Comparison of ENCODE assay signal across 16 cellular contexts in the genomic region with DNA sequence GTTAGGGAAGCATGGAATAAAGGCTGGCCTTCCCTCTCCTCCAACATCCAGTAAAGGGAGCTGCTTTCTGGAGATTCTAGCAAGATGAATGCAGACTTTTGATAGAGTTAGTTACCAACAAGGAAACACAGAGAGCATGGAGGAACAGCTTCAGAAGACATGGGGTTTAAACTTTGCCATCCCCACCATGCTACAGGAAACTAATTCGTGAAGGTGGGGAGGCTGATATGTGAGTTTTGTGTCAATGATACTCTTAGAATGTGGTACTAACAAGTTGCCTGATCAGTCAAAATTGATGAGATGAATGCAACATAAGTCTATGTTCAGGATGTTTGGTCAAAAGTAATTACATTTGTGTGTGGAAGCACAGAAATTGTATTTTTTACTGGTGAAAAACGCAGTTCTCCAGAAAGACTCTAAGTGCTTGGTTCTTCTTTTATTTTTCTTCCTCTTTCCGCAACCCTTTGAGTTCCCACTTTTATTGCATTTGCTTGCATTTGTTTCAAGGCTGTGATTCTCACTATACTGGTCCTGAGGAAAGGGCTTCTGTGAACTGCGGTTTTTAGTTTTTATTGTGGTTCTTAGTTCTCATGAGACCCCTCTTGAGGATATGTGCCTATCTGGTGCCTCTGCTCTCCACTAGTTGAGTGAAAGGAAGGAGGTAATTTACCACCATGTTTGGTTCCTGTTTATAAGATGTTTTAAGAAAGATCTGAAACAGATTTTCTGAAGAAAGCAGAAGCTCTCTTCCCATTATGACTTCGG. TPM values are rescaled to one million over a fixed set of nuclear protein-coding genes. Genes with fewer than 3 reads are reported as not detected.
DNase-seq lines count a peak whose midpoint lies in the region; ATAC-seq and TF ChIP-seq lines count a peak whose summit lies in the region.
"Had no signal": no experiment of that assay in that cellular context is flagged by ENCODE, and none has a peak within 500 bp of the region (broad histone marks: within the 10 kb centered on the region; RNA-seq: fewer than 3 reads in every experiment).

TSS of gene CLEC4A (plus strand) at position 494 of the 765 bp plus-strand sequence. CDS start at position 756, 262 bp downstream.

- H3K36me3 Mint-ChIP-seq in stimulated activated naive CD8-positive, alpha-beta T cell treated with anti-CD3 and anti-CD28 coated beads, Interleukin-15, Interleukin-2, amounts not matched to agents 100 ng/mL and 50 ng/mL, for 24 hours (ENCODE audit: low read depth) = peaks cover 7% of the 10 kb centered on the region
- H3K36me3 Mint-ChIP-seq: brain had no signal

- ATAC-seq in stimulated activated naive CD8-positive, alpha-beta T cell treated with anti-CD3 and anti-CD28 coated beads, Interleukin-15, Interleukin-2, amounts not matched to agents 100 U/mL and 50 U/mL, for 24 hours = no peak
- ATAC-seq in left lung = no peak
- peak; percentile 46 for ATAC-seq in upper lobe of right lung
- ATAC-seq: activated CD4-positive, CD25-positive, alpha-beta regulatory T cell treated with anti-CD3 and anti-CD28 coated beads, Interleukin-2, amount 50 U/mL, for 24 hours had no signal

- H3K27me3 Mint-ChIP-seq in stimulated activated naive CD8-positive, alpha-beta T cell treated with anti-CD3 and anti-CD28 coated beads, Interleukin-15, Interleukin-2, amounts not matched to agents 100 ng/mL and 50 ng/mL, for 24 hours = no peaks in the 10 kb centered on the region

- peak within 1 kb of the TSS; percentile 54; the same call in 1 of the 2 replicates for H2AFZ ChIP-seq in OCI-LY3 (ENCODE audit: low read depth, low read length)

- no peaks in the 10 kb centered on the region for H3K36me3 ChIP-seq in OCI-LY3 (replicated peaks; ENCODE audit: low read depth, low read length)
- H3K36me3 ChIP-seq in left lung = no peaks in the 10 kb centered on the region
- H3K36me3 ChIP-seq in upper lobe of right lung = no peaks in the 10 kb centered on the region
- H3K36me3 ChIP-seq in BE2C = no peaks in the 10 kb centered on the region

- H3K27ac ChIP-seq in OCI-LY3 (ENCODE audit: low read length) (peak within 1 kb of the TSS; percentile 76), left lung (peak within 1 kb of the TSS in 1 of 2 donors; percentile 90), upper lobe of right lung (peak within 1 kb of the TSS; percentile 53)

- TF ChIP-seq CTCF in OCI-LY3 (IDR thresholded peaks at IDR 0.05; ENCODE audit: low read depth, low read length) (no peak), left lung (IDR thresholded peaks at IDR 0.05) (no peak), upper lobe of right lung (IDR thresholded peaks at IDR 0.05) (no peak), BE2C (IDR thresholded peaks at IDR 0.05; ENCODE audit: low read depth, low read length) (no peak)

- peak within 1 kb of the TSS; percentile 22; the same call in 1 of the 2 replicates for H3K9ac ChIP-seq in OCI-LY3 (ENCODE audit: low read length)

- H3K4me1 ChIP-seq in OCI-LY3 (ENCODE audit: low read length) (peaks cover 19% of the 10 kb centered on the region), left lung (peaks cover 0 to 20% of the 10 kb centered on the region in 2 donors), upper lobe of right lung (no peaks in the 10 kb centered on the region), BE2C (peaks cover 3% of the 10 kb centered on the region; the same call in 1 of the 2 replicates)

- no peaks in the 10 kb centered on the region for H3K9me3 ChIP-seq in OCI-LY3 (ENCODE audit: insufficient read depth, low read length)
- H3K9me3 ChIP-seq in left lung = no peaks in the 10 kb centered on the region
- no peaks in the 10 kb centered on the region for H3K9me3 ChIP-seq in upper lobe of right lung
- no peaks in the 10 kb centered on the region for H3K9me3 ChIP-seq in BE2C

- H3K27me3 ChIP-seq in OCI-LY3 (ENCODE audit: low read depth, low read length) = no peaks in the 10 kb centered on the region
- H3K27me3 ChIP-seq in left lung = no peaks in the 10 kb centered on the region
- no peaks in the 10 kb centered on the region for H3K27me3 ChIP-seq in upper lobe of right lung
- no peaks in the 10 kb centered on the region for H3K27me3 ChIP-seq in BE2C

- intact Hi-C loops in left lung (cut with DNase I) (no loop called here), upper lobe of right lung (cut with DNase I) (no loop called here)

- peak within 1 kb of the TSS; percentile 5 for H3K4me3 Mint-ChIP-seq in stimulated activated naive CD8-positive, alpha-beta T cell treated with anti-CD3 and anti-CD28 coated beads, Interleukin-15, Interleukin-2, amounts not matched to agents 100 ng/mL and 50 ng/mL, for 24 hours
- H3K4me3 Mint-ChIP-seq: brain had no signal

- DNase-seq in stimulated activated naive CD8-positive, alpha-beta T cell treated with anti-CD3 and anti-CD28 coated beads, Interleukin-15, Interleukin-2, amounts not matched to agents 100 U/mL and 50 U/mL, for 24 hours = no peak
- DNase-seq in left lung = no peak
- no peak for DNase-seq in upper lobe of right lung
- no peak for DNase-seq in BE2C
- no peak for DNase-seq in activated CD4-positive, CD25-positive, alpha-beta regulatory T cell (lab: John Stamatoyannopoulos, UW)
- no peak for DNase-seq in NCI-H1092 treated with DMSO at 0.1 percent for 48 hours (lab: John Stamatoyannopoulos, UW)
- DNase-seq: activated naive CD4-positive, alpha-beta T cell treated with Interleukin-2 at 50 U/mL for 16 hours; COR-L47; hypothalamus; NCI-H1436; NCI-H446 treated with DMSO at 0.1 percent for 48 hours; SW 1271 had no signal

- no peaks in the 10 kb centered on the region for H3K79me2 ChIP-seq in OCI-LY3 (ENCODE audit: low read length)

- peak within 1 kb of the TSS; percentile 60 for H3K27ac Mint-ChIP-seq in stimulated activated naive CD8-positive, alpha-beta T cell treated with anti-CD3 and anti-CD28 coated beads, Interleukin-15, Interleukin-2, amounts not matched to agents 100 ng/mL and 50 ng/mL, for 24 hours
- H3K27ac Mint-ChIP-seq: brain had no signal

- H3K4me1 Mint-ChIP-seq in stimulated activated naive CD8-positive, alpha-beta T cell treated with anti-CD3 and anti-CD28 coated beads, Interleukin-15, Interleukin-2, amounts not matched to agents 100 ng/mL and 50 ng/mL, for 24 hours (ENCODE audit: low read depth) = peaks cover 21% of the 10 kb centered on the region
- H3K4me1 Mint-ChIP-seq: brain had no signal

- no peaks in the 10 kb centered on the region for H3K9me3 Mint-ChIP-seq in stimulated activated naive CD8-positive, alpha-beta T cell treated with anti-CD3 and anti-CD28 coated beads, Interleukin-15, Interleukin-2, amounts not matched to agents 100 ng/mL and 50 ng/mL, for 24 hours
- H3K9me3 Mint-ChIP-seq: brain had no signal

- H3K4me3 ChIP-seq in OCI-LY3 (ENCODE audit: low read length) (peak within 1 kb of the TSS; percentile 50), left lung (peak within 1 kb of the TSS; percentile 2 to 41), upper lobe of right lung (peak within 1 kb of the TSS; percentile 9), BE2C (ENCODE audit: low read depth, low read length) (no peak within 1 kb of the TSS)

- H3K4me2 ChIP-seq in OCI-LY3 (ENCODE audit: low read length) = peak within 1 kb of the TSS; percentile 74

- H4K20me1 ChIP-seq in OCI-LY3 (ENCODE audit: insufficient read depth, low read length) = no peaks in the 10 kb centered on the region

RNA-seq across cellular contexts. Expression of gene CLEC4A, which starts in this region (rescaled TPM):
- 10 to 100 TPM in 1 of 2 donors, 1 to 10 TPM in 1; 6.5 to 21.1 TPM for total RNA-seq in left lung
- total RNA-seq in upper lobe of right lung = 8.3 TPM
- polyA plus RNA-seq in BE2C (2012; ENCODE audit: insufficient read depth, insufficient read length, low read depth) = 2.9 TPM
